21 cellular contexts compared by ENCODE assay signal in the genomic region with DNA sequence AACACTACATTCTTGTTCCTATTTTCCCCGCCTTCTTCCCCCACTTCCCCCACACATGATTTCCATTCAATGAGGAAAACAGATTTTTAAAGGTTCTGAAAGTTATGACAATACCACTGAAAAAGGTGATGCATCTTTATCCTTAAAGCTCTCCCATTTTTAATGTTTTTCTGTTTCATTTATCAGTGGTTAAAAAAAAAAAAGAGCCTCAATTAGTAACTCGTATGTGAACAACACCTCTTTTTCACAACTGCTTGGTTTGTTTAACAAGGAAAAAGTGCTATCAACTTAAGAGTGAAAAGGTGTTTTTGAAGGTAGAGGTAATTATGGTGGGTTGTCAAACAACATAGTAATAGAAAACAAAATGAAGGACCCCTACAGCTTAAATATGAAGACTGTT.
"Had no signal": no experiment of that assay in that cellular context is flagged by ENCODE, and none has a peak within 500 bp of the region (broad histone marks: within the 10 kb centered on the region; RNA-seq: fewer than 3 reads in every experiment).

No MANE protein-coding gene starts in this region.

- H3K4me3 Mint-ChIP-seq: memory B cell; mesothelial cell of epicardium; natural killer cell; neural crest cell; stimulated activated naive B cell treated with anti-CD40 and anti-IgM and Interleukin-4, amounts not matched to agents 10 μg/mL and 1 μg/mL and 100 μg/mL, for 72 hours had no signal

- H3K9me3 Mint-ChIP-seq: memory B cell, mesothelial cell of epicardium, natural killer cell, neural crest cell had no signal

- ATAC-seq: left cardiac atrium; lower lobe of right lung; natural killer cell; sciatic nerve; stimulated activated naive B cell treated with anti-CD40 and anti-IgM and Interleukin-4, amounts not matched to agents 10 μg/mL and 1 μg/mL and 100 μg/mL, for 72 hours; upper lobe of right lung had no signal

- H3K36me3 Mint-ChIP-seq: memory B cell; mesothelial cell of epicardium; natural killer cell; stimulated activated naive B cell treated with anti-CD40 and anti-IgM and Interleukin-4, amounts not matched to agents 10 μg/mL and 1 μg/mL and 100 μg/mL, for 72 hours had no signal

- DNase-seq: dorsolateral prefrontal cortex; effector CD8-positive, alpha-beta T cell; foreskin melanocyte; head of caudate nucleus; kidney; left cardiac atrium; left ventricle myocardium inferior; lower lobe of right lung; natural killer cell; posterior cingulate gyrus; spleen; stimulated activated CD4-positive, alpha-beta T cell treated with anti-CD3 and anti-CD28 coated beads, Interleukin-15, amount 100 ng/mL, for 24 hours; stimulated activated CD4-positive, alpha-beta T cell treated with anti-CD3 and anti-CD28 coated beads, Interleukin-1b, Interleukin-23, amount 100 ng/mL, for 48 hours; stimulated activated CD4-positive, alpha-beta T cell treated with anti-CD3 and anti-CD28 coated beads, Interleukin-4, amount 100 ng/mL, for 24 hours; stimulated activated naive B cell treated with anti-CD40 and anti-IgM and Interleukin-4, amounts not matched to agents 10 μg/mL and 1 μg/mL and 100 μg/mL, for 72 hours; testis; upper lobe of right lung had no signal

- H3K27ac Mint-ChIP-seq: memory B cell; mesothelial cell of epicardium; natural killer cell; stimulated activated naive B cell treated with anti-CD40 and anti-IgM and Interleukin-4, amounts not matched to agents 10 μg/mL and 1 μg/mL and 100 μg/mL, for 72 hours had no signal

- H3K4me1 Mint-ChIP-seq: neural crest cell had no signal
